8 cellular contexts compared by ENCODE assay signal in the genomic region with DNA sequence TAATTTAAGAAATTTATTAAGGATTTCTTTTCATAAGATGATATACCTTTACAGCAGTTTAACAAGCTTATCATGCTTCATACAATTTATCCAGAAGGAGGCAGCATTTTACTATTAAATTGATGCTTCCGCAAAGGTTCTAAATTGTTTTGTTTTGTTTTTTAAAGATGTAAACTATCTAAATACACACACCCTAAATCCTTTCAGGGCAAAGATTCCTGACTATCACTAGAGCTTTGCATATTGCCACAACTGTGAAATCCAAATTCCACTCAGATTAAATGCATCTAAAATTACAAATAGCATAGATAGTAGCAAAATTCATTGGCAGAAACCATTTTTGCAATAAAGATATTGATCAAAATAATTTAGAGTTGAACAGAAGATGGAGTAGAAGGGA. TPM values are rescaled to one million over a fixed set of nuclear protein-coding genes. Genes with fewer than 3 reads are reported as not detected.
DNase-seq lines count a peak whose midpoint lies in the region; ATAC-seq lines count a peak whose summit lies in the region.

No MANE protein-coding gene starts in this region.

- DNase-seq in EH (ENCODE audit: low read depth) = peak; percentile 56
- DNase-seq in NCI-H2171 (lab: John Stamatoyannopoulos, UW) = peak; percentile 22
- DNase-seq in dermis blood vessel endothelial cell = peak; percentile 73
- peak; percentile 70 for DNase-seq in pons (ENCODE audit: low spot score)
- DNase-seq in NCI-H187 treated with DMSO at 0.1 percent for 48 hours (lab: John Stamatoyannopoulos, UW) = no peak
- no peak for DNase-seq in activated CD4-positive, alpha-beta T cell treated with anti-CD3 and anti-CD28 coated beads, Interleukin-2, amount 50 U/mL, for 4 hours

- ATAC-seq in HG02884 (IDR thresholded peaks at IDR 0.05; ENCODE audit: unreplicated experiment) = no peak
- no peak for ATAC-seq in HG03378 (IDR thresholded peaks at IDR 0.05; ENCODE audit: unreplicated experiment)

RNA-seq across cellular contexts. Expression of gene CCNL1, which starts 44.5 kb away (rescaled TPM):
- 87.8 and 195 TPM in 2 replicates for total RNA-seq in dermis blood vessel endothelial cell

Comparison
In these comparisons a context has a peak if more than half of its experiments do, and no peak if none do; other contexts are left out.
1. DNase-seq: peak in EH (single experiment), NCI-H2171 (single experiment), dermis blood vessel endothelial cell (single experiment) and pons (single experiment); none in NCI-H187 treated with DMSO at 0.1 percent for 48 hours (single experiment) and activated CD4-positive, alpha-beta T cell treated with anti-CD3 and anti-CD28 coated beads, Interleukin-2, amount 50 U/mL, for 4 hours (0 of 2).